28 cellular contexts compared by ENCODE assay signal in genomic region chr10:132022241-132022640, GRCh38. TPM values are rescaled to one million over a fixed set of nuclear protein-coding genes. Genes with fewer than 3 reads are reported as not detected.
"Had no signal": no experiment of that assay in that cellular context is flagged by ENCODE, and none has a peak within 500 bp of the region (broad histone marks: within the 10 kb centered on the region; RNA-seq: fewer than 3 reads in every experiment).

No MANE protein-coding gene starts in this region.

- H3K4me1 ChIP-seq: colonic mucosa had no signal

- H3K27ac ChIP-seq: body of pancreas, colonic mucosa, epithelial cell of prostate, esophagus squamous epithelium, gastroesophageal sphincter, heart right ventricle, WERI-Rb-1 had no signal

- DNase-seq: activated B cell treated with CpG ODN at 0.5 μM for 24 hours; activated CD4-positive, alpha-beta memory T cell treated with anti-CD3 and anti-CD28 coated beads, Interleukin-2, amount 10 ng/mL, durations not matched to agents 7 days and 5 days; activated CD4-positive, alpha-beta T cell treated with anti-CD3 and anti-CD28 coated beads for 4 hours; activated CD4-positive, alpha-beta T cell treated with anti-CD3 and anti-CD28 coated beads, Interleukin-2, amount 10 ng/mL, durations not matched to agents 7 days and 5 days; activated CD4-positive, alpha-beta T cell treated with anti-CD3 and anti-CD28 coated beads, Interleukin-2, amount 50 U/mL, for 4 hours; activated CD8-positive, alpha-beta memory T cell treated with anti-CD3 and anti-CD28 coated beads, Interleukin-2, amount 50 U/mL, for 48 hours; activated effector memory CD4-positive, alpha-beta T cell treated with Interleukin-2 at 50 U/mL for 16 hours; activated gamma-delta T cell treated with Interleukin-2 at 50 U/mL for 16 hours; activated naive CD4-positive, alpha-beta T cell treated with anti-CD3 and anti-CD28 coated beads, Interleukin-2, amount 50 U/mL, for 16 hours; activated naive CD4-positive, alpha-beta T cell treated with Interleukin-2 at 50 U/mL for 16 hours; activated T-cell treated with anti-CD3 and anti-CD28 coated beads for 4 hours; activated T-cell treated with anti-CD3 and anti-CD28 coated beads, Interleukin-2, amount 50 U/mL, for 24 hours; aorta; body of pancreas; central memory CD4-positive, alpha-beta T cell; colonic mucosa; effector CD8-positive, alpha-beta T cell; esophagus squamous epithelium; foreskin melanocyte; heart right ventricle; T-helper 1 cell; T-helper 17 cell; T1000; WERI-Rb-1 had no signal

- FAIRE-seq: endometrium had no signal

- H3K36me3 ChIP-seq: colonic mucosa, esophagus squamous epithelium, gastroesophageal sphincter, heart right ventricle, WERI-Rb-1 had no signal

- H3K27me3 ChIP-seq: body of pancreas, colonic mucosa had no signal

- H3K9me3 ChIP-seq: body of pancreas, colonic mucosa, esophagus squamous epithelium, gastroesophageal sphincter, heart right ventricle had no signal

- H3K4me3 ChIP-seq: body of pancreas, colonic mucosa had no signal

RNA-seq across cellular contexts. Expression of gene JAKMIP3, which starts 43.5 kb away (rescaled TPM):
- total RNA-seq: endothelial cell of umbilical vein had no signal
